ENCODE assay signal across 8 cellular contexts in genomic region chr6:37653933-37654565, GRCh38. TPM values are rescaled to one million over a fixed set of nuclear protein-coding genes. Genes with fewer than 3 reads are reported as not detected.
DNase-seq lines count a peak whose midpoint lies in the region; ATAC-seq and TF ChIP-seq lines count a peak whose summit lies in the region.

No MANE protein-coding gene starts in this region.

- H3K4me3 Mint-ChIP-seq in memory B cell = no peak overlapping the region

- CTCF ChIA-PET in AG04450 (lab: Charles Lee) (interaction anchor here (0.6 to 1.4 kb wide), 8 partner anchors 9 to 46 kb away, joined by 3 to 6 read pairs (median 4); no protein-coding TSS in a partner anchor), Panc1 (lab: Charles Lee) (interaction anchor here (0.7 kb wide), 1 partner anchor 1060 kb away, joined by 3 read pairs; no protein-coding TSS in a partner anchor)

- H3K27me3 ChIP-seq in AG04450 (ENCODE audit: control insufficient read depth, insufficient read depth, low read length) (peaks cover 2% of the 10 kb centered on the region), Panc1 (ENCODE audit: control insufficient read depth, insufficient read depth, low read length) (no peaks in the 10 kb centered on the region), adrenal gland (peaks cover 3% of the 10 kb centered on the region)

- peak; percentile 68 for TF ChIP-seq CTCF in AG04450 (IDR thresholded peaks at IDR 0.05; ENCODE audit: low read depth, low read length)
- peak; percentile 58 for TF ChIP-seq CTCF in GM13976 (IDR thresholded peaks at IDR 0.05; ENCODE audit: borderline replicate concordance, control extremely low read depth, extremely low read depth, insufficient read depth, missing control alignments)
- peak; percentile 83 for TF ChIP-seq CTCF in Panc1 (IDR thresholded peaks at IDR 0.05)
- peak in 5 of 6 experiments; percentile 19 to 63 (median 45) for TF ChIP-seq CTCF in adrenal gland (IDR thresholded peaks at IDR 0.05)

- peaks cover 20% of the 10 kb centered on the region for H3K36me3 Mint-ChIP-seq in memory B cell

- H3K27ac Mint-ChIP-seq in memory B cell = no peak overlapping the region

- no peak for DNase-seq in AG04450 (ENCODE audit: low read depth, low spot score)
- peak; percentile 80 for DNase-seq in GM13976 (ENCODE audit: low spot score)
- DNase-seq in Panc1 (ENCODE audit: low read depth, low spot score) = no peak
- DNase-seq in adrenal gland = no peak
- peak; percentile 33 to 35 for DNase-seq in memory B cell (ENCODE audit: low spot score in 2 of 2)

- H3K36me3 ChIP-seq in Panc1 (ENCODE audit: control insufficient read depth, insufficient read depth, low read length) = no peaks in the 10 kb centered on the region
- no peaks in the 10 kb centered on the region for H3K36me3 ChIP-seq in adrenal gland (replicated peaks in 1 of 2)

- TF ChIP-seq POLR2A in adrenal gland (IDR thresholded peaks at IDR 0.05) = no peak

- H3K4me3 ChIP-seq in AG04450 (ENCODE audit: low read depth, low read length) (no peak overlapping the region), Panc1 (ENCODE audit: low read depth in 2 of 2, low read length in 2 of 2) (no peak overlapping the region), adrenal gland (no peak overlapping the region)

- no TSS peak for BruUV-seq in Panc1 (replicated peaks; lab: Mats Ljungman, UMichigan)

- H3K9me3 Mint-ChIP-seq in memory B cell = peaks cover 3% of the 10 kb centered on the region

- POLR2A ChIA-PET in AG04450 (lab: Yijun Ruan, JAX) = no interaction called here
- POLR2A ChIA-PET in Panc1 (lab: Charles Lee) = interaction anchor here (0.6 kb wide), 1 partner anchor 1629 kb away, joined by 3 read pairs; no protein-coding TSS in a partner anchor

- peaks cover 8% of the 10 kb centered on the region for H3K27me3 Mint-ChIP-seq in memory B cell

- 80 to 87% (median 87%) methylated on average over 4 to 8 of the region's 8 CpGs for whole genome bisulfite sequencing in adrenal gland, 4 donors

- intact Hi-C loops in Panc1 (cut with micrococcal nuclease; ENCODE audit: unreplicated experiment) (no loop called here), adrenal gland (cut with DNase I) (no loop called here)

- H3K4me1 Mint-ChIP-seq in memory B cell = peaks cover 6% of the 10 kb centered on the region

- H3K27ac ChIP-seq in AG04450 (ENCODE audit: low read depth, low read length) (no peak overlapping the region), Panc1 (ENCODE audit: low read length) (no peak overlapping the region), adrenal gland (no peak overlapping the region)

- ATAC-seq in Panc1 = no peak
- ATAC-seq in memory B cell (ENCODE audit: low read depth) = no peak
- no peak for ATAC-seq in GM21723 (IDR thresholded peaks at IDR 0.05; ENCODE audit: unreplicated experiment)
- no peak for ATAC-seq in HG02981 (IDR thresholded peaks at IDR 0.05; ENCODE audit: unreplicated experiment)
- no peak for ATAC-seq in GM21529 (IDR thresholded peaks at IDR 0.05; ENCODE audit: unreplicated experiment)

- peaks cover 22% of the 10 kb centered on the region for H3K9me3 ChIP-seq in AG04450 (ENCODE audit: control insufficient read depth, insufficient read depth, low read length)
- no peaks in the 10 kb centered on the region for H3K9me3 ChIP-seq in Panc1 (ENCODE audit: control insufficient read depth, insufficient read depth, low read depth, low read length)
- H3K9me3 ChIP-seq in adrenal gland (replicated peaks in 1 of 3) = peaks cover 0 to 5% (median 0%) of the 10 kb centered on the region in 3 donors

- in situ Hi-C loops in GM13976 (cut with MboI; ENCODE audit: low sequenced_read_pairs, unreplicated experiment) = no loop called here
- in situ Hi-C loops in Panc1 (cut with HindIII; ENCODE audit: low pct_unique_long_range_greater_than_20kb, low sequenced_read_pairs) = no loop called here

- H3K4me1 ChIP-seq in Panc1 (ENCODE audit: control insufficient read depth, insufficient read depth, low read length) (no peaks in the 10 kb centered on the region), adrenal gland (replicated peaks in 1 of 2) (peaks cover under 1 to 2% of the 10 kb centered on the region in 2 donors)

RNA-seq across cellular contexts. Expression of gene MDGA1, which starts 43.6 kb away (rescaled TPM):
- polyA plus RNA-seq in AG04450 (2011; rRNA removed) (2.1 and 2.2 TPM in 2 replicates), adrenal gland (10 to 100 TPM in 1 of 3 donors, 1 to 10 TPM in 2; 3.4 to 14.4 (median 8.0) TPM)
- polyA minus RNA-seq in AG04450 (2011; rRNA and poly(A)+ RNA removed) = 3.7 and 4.3 TPM in 2 replicates
- total RNA-seq in Panc1 (2021; ENCODE audit: unreplicated experiment) (36.5 TPM), adrenal gland (10 to 100 TPM in 2 of 8 donors, 1 to 10 TPM in 6; 1.5 to 12.6 (median 6.0) TPM)
- polyA plus RNA-seq in Panc1 (2012; ENCODE audit: insufficient read length) = 13.6 TPM

Comparison
In these comparisons a context has a peak if more than half of its experiments do, and no peak if none do; other contexts are left out.
1. DNase-seq: peak in GM13976 (single experiment) and memory B cell (2 of 2); none in AG04450 (single experiment), Panc1 (single experiment) and adrenal gland (0 of 7).
2. Peak in every context shown above with its lines, with median percentiles within 50 percentile points of each other: CTCF ChIP-seq.